In genomic region chr11:93524868-93525267, GRCh38 we compare ENCODE assay signal across 13 cellular contexts. TPM values are rescaled to one million over a fixed set of nuclear protein-coding genes. Genes with fewer than 3 reads are reported as not detected.
A peak's percentile ranks its signal among the peaks of the same experiment; 100 is the strongest.
DNase-seq lines count a peak whose midpoint lies in the region; ATAC-seq and TF ChIP-seq lines count a peak whose summit lies in the region.
"Had no signal": no experiment of that assay in that cellular context is flagged by ENCODE, and none has a peak within 500 bp of the region (broad histone marks: within the 10 kb centered on the region; RNA-seq: fewer than 3 reads in every experiment).

No MANE protein-coding gene starts in this region.

- peak overlapping the region in 8 of 12 donors; percentile 10 to 87 (median 24) for H3K27ac ChIP-seq in heart left ventricle
- H3K27ac ChIP-seq in upper lobe of left lung = peak overlapping the region in 3 of 4 donors; percentile 54 to 65 (median 56)

- H3K9me3 ChIP-seq in heart left ventricle (no peaks in the 10 kb centered on the region), upper lobe of left lung (no peaks in the 10 kb centered on the region), HAP-1 (no peaks in the 10 kb centered on the region)

- no peaks in the 10 kb centered on the region for H3K27me3 Mint-ChIP-seq in immature natural killer cell (ENCODE audit: low read depth in 3 of 3)
- H3K27me3 Mint-ChIP-seq: brain had no signal

- in situ Hi-C loops in HAP-1 (cut with MboI; ENCODE audit: low sequenced_read_pairs) = no loop called here

- peaks cover 73 to 94% of the 10 kb centered on the region in 2 donors for H3K4me1 Mint-ChIP-seq in immature natural killer cell

- TF ChIP-seq CTCF in heart left ventricle (IDR thresholded peaks at IDR 0.05) = no peak
- TF ChIP-seq CTCF in upper lobe of left lung (IDR thresholded peaks at IDR 0.05) = no peak

- DNase-seq in heart left ventricle (no peak), Right ventricle myocardium inferior (ENCODE audit: missing footprints) (no peak), MV-4-11 (lab: John Stamatoyannopoulos, UW) (peak; percentile 56), immature natural killer cell (no peak), upper lobe of left lung (no peak), HAP-1 (ENCODE audit: low spot score in 2 of 2) (no peak), NCI-H2107 treated with DMSO at 0.1 percent for 48 hours (lab: John Stamatoyannopoulos, UW; ENCODE audit: unreplicated experiment) (no peak)
- DNase-seq: DND-41; effector memory CD4-positive, alpha-beta T cell; mesenchymal stem cell; SW 1271 had no signal

- H3K27ac Mint-ChIP-seq in immature natural killer cell = peak overlapping the region in 3 of 6 donors; percentile 78 to 82 (median 82)

- H3K27me3 ChIP-seq in heart left ventricle (no peaks in the 10 kb centered on the region), upper lobe of left lung (no peaks in the 10 kb centered on the region), HAP-1 (ENCODE audit: low read depth) (no peaks in the 10 kb centered on the region)

- intact Hi-C loops in heart left ventricle (cut with DNase I) (no loop called here), Right ventricle myocardium inferior (cut with DNase I) (no loop called here)

- no peak for TF ChIP-seq EP300 in upper lobe of left lung (IDR thresholded peaks at IDR 0.05)

- no peaks in the 10 kb centered on the region for H3K36me3 ChIP-seq in heart left ventricle
- H3K36me3 ChIP-seq in upper lobe of left lung = no peaks in the 10 kb centered on the region
- H3K36me3 ChIP-seq in HAP-1 (replicated peaks) = no peaks in the 10 kb centered on the region

- no peaks in the 10 kb centered on the region for H3K36me3 Mint-ChIP-seq in immature natural killer cell
- H3K36me3 Mint-ChIP-seq: brain had no signal

- H3K9me3 Mint-ChIP-seq in immature natural killer cell = no peaks in the 10 kb centered on the region
- H3K9me3 Mint-ChIP-seq: brain had no signal

- ATAC-seq in heart left ventricle (no peak), Right ventricle myocardium inferior (no peak), upper lobe of left lung (ENCODE audit: low FRiP score in 2 of 2) (peak in 1 of 2 donors; percentile 6), HG03139 (IDR thresholded peaks at IDR 0.05; ENCODE audit: unreplicated experiment) (no peak)

- H3K4me3 Mint-ChIP-seq in immature natural killer cell = peak overlapping the region in 4 of 5 donors; percentile 65 to 74 (median 74)
- H3K4me3 Mint-ChIP-seq: brain had no signal

- TF ChIP-seq POLR2A in heart left ventricle (IDR thresholded peaks at IDR 0.05) (no peak), upper lobe of left lung (IDR thresholded peaks at IDR 0.05) (no peak)

- whole genome bisulfite sequencing in heart left ventricle, 4 donors = 79 to 88% (median 84%) methylated on average over 2 of the region's 2 CpGs
- WGBS in upper lobe of left lung, 2 donors = 87 to 92% methylated on average over 2 of the region's 2 CpGs

- H3K4me3 ChIP-seq in heart left ventricle (peak overlapping the region in 1 of 12 donors; percentile 12), upper lobe of left lung (no peak overlapping the region), HAP-1 (no peak overlapping the region)

- peaks cover 19 to 89% (median 47%) of the 10 kb centered on the region in 12 donors for H3K4me1 ChIP-seq in heart left ventricle
- H3K4me1 ChIP-seq in upper lobe of left lung = peaks cover 40 to 54% (median 42%) of the 10 kb centered on the region in 4 donors
- H3K4me1 ChIP-seq in HAP-1 = no peaks in the 10 kb centered on the region

RNA-seq across cellular contexts. Expression of gene SMCO4, which starts 18.3 kb away (rescaled TPM):
- total RNA-seq in heart left ventricle (10 to 100 TPM; 28.5 to 71.7 (median 52.5) TPM), Right ventricle myocardium inferior (45.3 TPM), upper lobe of left lung (10 to 100 TPM; 13.6 to 62.4 (median 42.1) TPM)
- polyA plus RNA-seq in heart left ventricle (10 to 100 TPM; 39.7 to 81.4 TPM), immature natural killer cell (10 to 100 TPM; 10.2 to 11.1 (median 10.3) TPM)
